ENCODE assay signal across 1 cellular context in the genomic region with DNA sequence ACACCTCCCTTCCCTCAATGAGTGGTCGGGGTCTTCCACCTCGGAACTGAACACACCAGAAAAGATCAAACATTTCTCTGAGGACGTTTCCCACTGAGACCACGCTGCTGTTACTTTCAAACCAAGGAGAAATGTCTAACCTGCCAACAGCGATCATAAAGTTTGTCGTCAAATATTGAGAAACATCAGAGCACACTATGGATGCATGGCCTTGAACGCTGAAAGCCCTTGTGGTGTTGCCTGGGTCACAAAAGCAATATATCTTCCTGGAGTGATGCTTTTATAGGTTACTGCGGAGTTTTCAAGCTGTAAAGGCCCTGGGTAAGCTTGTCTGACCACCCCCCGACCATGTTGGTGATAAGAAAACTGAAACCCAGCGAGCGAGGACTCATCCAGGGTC.
TF ChIP-seq lines count a peak whose summit lies in the region.

No MANE protein-coding gene starts in this region.

TF ChIP-seq in HepG2, 621 proteins besides CTCF, POLR2A, EP300 and RAD21 (continued from another document and continues in another):
- TF ChIP-seq AHDC1 (CRISPR knock-in tag; IDR thresholded peaks at IDR 0.05; ENCODE audit: borderline replicate concordance) (peak; percentile 60; the same call in 1 of the 2 replicates), RAD51 (IDR thresholded peaks at IDR 0.05; ENCODE audit: borderline replicate concordance) (no peak), HNF4A (CRISPR knock-in tag; IDR thresholded peaks at IDR 0.05) (peak; percentile 84), PHB2 (IDR thresholded peaks at IDR 0.05; ENCODE audit: partially characterized antibody) (no peak), ZBTB7A (CRISPR knock-in tag; IDR thresholded peaks at IDR 0.05) (peak; percentile 72; the same call in 1 of the 2 replicates), ZMYM3 (CRISPR knock-in tag; IDR thresholded peaks at IDR 0.05) (peak; percentile 46), ZNF451 (CRISPR knock-in tag; IDR thresholded peaks at IDR 0.05) (no peak), ZNF576 (CRISPR knock-in tag; IDR thresholded peaks at IDR 0.05) (no peak), CEBPB (IDR thresholded peaks at IDR 0.05; ENCODE audit: borderline replicate concordance, low read depth, low read length) (peak; percentile 86), GFI1 (CRISPR knock-in tag; IDR thresholded peaks at IDR 0.05; ENCODE audit: borderline replicate concordance) (peak; percentile 49; the same call in 1 of the 2 replicates), ZNF414 (CRISPR knock-in tag; IDR thresholded peaks at IDR 0.05) (no peak), ZGPAT (CRISPR knock-in tag; IDR thresholded peaks at IDR 0.05) (peak; percentile 61; the same call in 1 of the 2 replicates), ZBTB25 (CRISPR knock-in tag; IDR thresholded peaks at IDR 0.05) (peak; percentile 41; the same call in 1 of the 2 replicates), SIN3A (IDR thresholded peaks at IDR 0.05; ENCODE audit: borderline replicate concordance, low read depth, low read length) (no peak), KLF16 (CRISPR knock-in tag; IDR thresholded peaks at IDR 0.05) (peak in 1 of 2 experiments; percentile 58; a peak in 1 of 4 replicates), MEIS2 (CRISPR knock-in tag; IDR thresholded peaks at IDR 0.05) (peak; percentile 90), SMAD3 (CRISPR knock-in tag; IDR thresholded peaks at IDR 0.05) (peak; percentile 68; the same call in 1 of the 2 replicates), ETV5 (CRISPR knock-in tag; IDR thresholded peaks at IDR 0.05; ENCODE audit: borderline replicate concordance) (peak; percentile 11; the same call in 1 of the 2 replicates), BCL3 (CRISPR knock-in tag; IDR thresholded peaks at IDR 0.05) (peak; percentile 54; the same call in 1 of the 2 replicates), PHF21A (CRISPR knock-in tag; IDR thresholded peaks at IDR 0.05) (peak; percentile 36; the same call in 1 of the 2 replicates), ZNF674 (CRISPR knock-in tag; IDR thresholded peaks at IDR 0.05; ENCODE audit: low read depth) (no peak), GATAD2A (CRISPR knock-in tag; IDR thresholded peaks at IDR 0.05) (peak; percentile 92), MED1 (CRISPR knock-in tag; IDR thresholded peaks at IDR 0.05) (peak; percentile 82), SOX5 (CRISPR knock-in tag; IDR thresholded peaks at IDR 0.05; ENCODE audit: borderline replicate concordance) (peak; percentile 59; the same call in 1 of the 2 replicates), HOXA9 (CRISPR knock-in tag; IDR thresholded peaks at IDR 0.05; ENCODE audit: borderline replicate concordance) (peak; percentile 58; the same call in 1 of the 2 replicates)
- TF ChIP-seq, protein P1, sequence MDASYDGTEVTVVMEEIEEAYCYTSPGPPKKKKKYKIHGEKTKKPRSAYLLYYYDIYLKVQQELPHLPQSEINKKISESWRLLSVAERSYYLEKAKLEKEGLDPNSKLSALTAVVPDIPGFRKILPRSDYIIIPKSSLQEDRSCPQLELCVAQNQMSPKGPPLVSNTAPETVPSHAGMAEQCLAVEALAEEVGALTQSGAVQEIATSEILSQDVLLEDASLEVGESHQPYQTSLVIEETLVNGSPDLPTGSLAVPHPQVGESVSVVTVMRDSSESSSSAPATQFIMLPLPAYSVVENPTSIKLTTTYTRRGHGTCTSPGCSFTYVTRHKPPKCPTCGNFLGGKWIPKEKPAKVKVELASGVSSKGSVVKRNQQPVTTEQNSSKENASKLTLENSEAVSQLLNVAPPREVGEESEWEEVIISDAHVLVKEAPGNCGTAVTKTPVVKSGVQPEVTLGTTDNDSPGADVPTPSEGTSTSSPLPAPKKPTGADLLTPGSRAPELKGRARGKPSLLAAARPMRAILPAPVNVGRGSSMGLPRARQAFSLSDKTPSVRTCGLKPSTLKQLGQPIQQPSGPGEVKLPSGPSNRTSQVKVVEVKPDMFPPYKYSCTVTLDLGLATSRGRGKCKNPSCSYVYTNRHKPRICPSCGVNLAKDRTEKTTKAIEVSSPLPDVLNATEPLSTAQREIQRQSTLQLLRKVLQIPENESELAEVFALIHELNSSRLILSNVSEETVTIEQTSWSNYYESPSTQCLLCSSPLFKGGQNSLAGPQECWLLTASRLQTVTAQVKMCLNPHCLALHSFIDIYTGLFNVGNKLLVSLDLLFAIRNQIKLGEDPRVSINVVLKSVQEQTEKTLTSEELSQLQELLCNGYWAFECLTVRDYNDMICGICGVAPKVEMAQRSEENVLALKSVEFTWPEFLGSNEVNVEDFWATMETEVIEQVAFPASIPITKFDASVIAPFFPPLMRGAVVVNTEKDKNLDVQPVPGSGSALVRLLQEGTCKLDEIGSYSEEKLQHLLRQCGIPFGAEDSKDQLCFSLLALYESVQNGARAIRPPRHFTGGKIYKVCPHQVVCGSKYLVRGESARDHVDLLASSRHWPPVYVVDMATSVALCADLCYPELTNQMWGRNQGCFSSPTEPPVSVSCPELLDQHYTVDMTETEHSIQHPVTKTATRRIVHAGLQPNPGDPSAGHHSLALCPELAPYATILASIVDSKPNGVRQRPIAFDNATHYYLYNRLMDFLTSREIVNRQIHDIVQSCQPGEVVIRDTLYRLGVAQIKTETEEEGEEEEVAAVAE (CRISPR knock-in tag; IDR thresholded peaks at IDR 0.05; ENCODE audit: borderline replicate concordance): no peak
- TF ChIP-seq, protein P2, sequence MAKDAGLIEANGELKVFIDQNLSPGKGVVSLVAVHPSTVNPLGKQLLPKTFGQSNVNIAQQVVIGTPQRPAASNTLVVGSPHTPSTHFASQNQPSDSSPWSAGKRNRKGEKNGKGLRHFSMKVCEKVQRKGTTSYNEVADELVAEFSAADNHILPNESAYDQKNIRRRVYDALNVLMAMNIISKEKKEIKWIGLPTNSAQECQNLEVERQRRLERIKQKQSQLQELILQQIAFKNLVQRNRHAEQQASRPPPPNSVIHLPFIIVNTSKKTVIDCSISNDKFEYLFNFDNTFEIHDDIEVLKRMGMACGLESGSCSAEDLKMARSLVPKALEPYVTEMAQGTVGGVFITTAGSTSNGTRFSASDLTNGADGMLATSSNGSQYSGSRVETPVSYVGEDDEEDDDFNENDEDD (CRISPR knock-in tag; IDR thresholded peaks at IDR 0.05; ENCODE audit: borderline replicate concordance): peak; percentile 63; the same call in 1 of the 2 replicates
- TF ChIP-seq, protein P3, sequence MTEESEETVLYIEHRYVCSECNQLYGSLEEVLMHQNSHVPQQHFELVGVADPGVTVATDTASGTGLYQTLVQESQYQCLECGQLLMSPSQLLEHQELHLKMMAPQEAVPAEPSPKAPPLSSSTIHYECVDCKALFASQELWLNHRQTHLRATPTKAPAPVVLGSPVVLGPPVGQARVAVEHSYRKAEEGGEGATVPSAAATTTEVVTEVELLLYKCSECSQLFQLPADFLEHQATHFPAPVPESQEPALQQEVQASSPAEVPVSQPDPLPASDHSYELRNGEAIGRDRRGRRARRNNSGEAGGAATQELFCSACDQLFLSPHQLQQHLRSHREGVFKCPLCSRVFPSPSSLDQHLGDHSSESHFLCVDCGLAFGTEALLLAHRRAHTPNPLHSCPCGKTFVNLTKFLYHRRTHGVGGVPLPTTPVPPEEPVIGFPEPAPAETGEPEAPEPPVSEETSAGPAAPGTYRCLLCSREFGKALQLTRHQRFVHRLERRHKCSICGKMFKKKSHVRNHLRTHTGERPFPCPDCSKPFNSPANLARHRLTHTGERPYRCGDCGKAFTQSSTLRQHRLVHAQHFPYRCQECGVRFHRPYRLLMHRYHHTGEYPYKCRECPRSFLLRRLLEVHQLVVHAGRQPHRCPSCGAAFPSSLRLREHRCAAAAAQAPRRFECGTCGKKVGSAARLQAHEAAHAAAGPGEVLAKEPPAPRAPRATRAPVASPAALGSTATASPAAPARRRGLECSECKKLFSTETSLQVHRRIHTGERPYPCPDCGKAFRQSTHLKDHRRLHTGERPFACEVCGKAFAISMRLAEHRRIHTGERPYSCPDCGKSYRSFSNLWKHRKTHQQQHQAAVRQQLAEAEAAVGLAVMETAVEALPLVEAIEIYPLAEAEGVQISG (CRISPR knock-in tag; IDR thresholded peaks at IDR 0.05): peak; percentile 35; the same call in 1 of the 2 replicates
- TF ChIP-seq, protein P4, sequence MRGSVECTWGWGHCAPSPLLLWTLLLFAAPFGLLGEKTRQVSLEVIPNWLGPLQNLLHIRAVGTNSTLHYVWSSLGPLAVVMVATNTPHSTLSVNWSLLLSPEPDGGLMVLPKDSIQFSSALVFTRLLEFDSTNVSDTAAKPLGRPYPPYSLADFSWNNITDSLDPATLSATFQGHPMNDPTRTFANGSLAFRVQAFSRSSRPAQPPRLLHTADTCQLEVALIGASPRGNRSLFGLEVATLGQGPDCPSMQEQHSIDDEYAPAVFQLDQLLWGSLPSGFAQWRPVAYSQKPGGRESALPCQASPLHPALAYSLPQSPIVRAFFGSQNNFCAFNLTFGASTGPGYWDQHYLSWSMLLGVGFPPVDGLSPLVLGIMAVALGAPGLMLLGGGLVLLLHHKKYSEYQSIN (CRISPR knock-in tag; IDR thresholded peaks at IDR 0.05; ENCODE audit: borderline replicate concordance): no peak
